Comparison of ENCODE assay signal across 12 cellular contexts in the genomic region with DNA sequence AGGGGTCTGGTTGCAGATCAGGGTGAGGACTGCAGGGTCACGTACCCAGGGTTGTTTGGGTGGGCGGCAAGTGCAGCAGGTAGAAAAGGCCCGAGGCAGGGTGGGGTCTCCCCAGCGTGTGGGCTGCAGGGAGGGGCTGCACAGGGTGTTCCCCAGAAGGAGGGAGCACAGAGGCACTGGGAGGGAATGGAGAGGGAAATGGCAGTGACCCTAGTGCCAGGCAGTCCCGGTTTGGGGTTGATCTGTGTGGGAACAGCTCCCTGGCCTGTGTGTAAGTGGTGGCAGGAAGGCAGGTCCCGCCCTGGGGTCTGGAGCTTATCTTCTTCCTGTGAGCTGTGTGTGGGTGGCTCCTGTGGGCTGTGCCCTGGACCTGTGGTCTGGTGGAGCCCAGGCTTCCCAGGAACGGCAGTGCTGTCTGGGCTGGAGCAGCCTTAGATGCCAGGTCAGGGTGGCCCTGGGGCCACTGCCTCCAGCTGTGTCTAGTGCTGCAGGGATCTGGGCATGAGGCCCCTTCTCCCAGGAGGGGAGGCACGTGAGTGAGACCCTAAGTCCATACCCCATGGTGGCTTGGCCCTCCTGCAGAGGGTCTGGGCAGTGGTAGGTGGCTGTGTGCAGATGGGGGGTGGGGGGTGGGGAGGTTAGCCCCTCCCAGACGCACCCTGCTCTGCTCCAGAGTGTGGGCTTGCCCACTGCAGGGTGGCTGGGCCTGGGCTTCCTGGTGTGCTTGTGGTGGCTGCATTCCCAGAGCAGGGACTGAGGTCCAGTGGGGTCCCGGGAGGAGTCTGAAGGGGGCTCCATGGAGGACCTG.
DNase-seq lines count a peak whose midpoint lies in the region; ATAC-seq and TF ChIP-seq lines count a peak whose summit lies in the region.
"Had no signal": no experiment of that assay in that cellular context is flagged by ENCODE, and none has a peak within 500 bp of the region (broad histone marks: within the 10 kb centered on the region; RNA-seq: fewer than 3 reads in every experiment).

No MANE protein-coding gene starts in this region.

- no peak overlapping the region for H4K91ac ChIP-seq in H9 (ENCODE audit: insufficient read length, low read depth, low read length)

- H4K20me1 ChIP-seq in H9 (ENCODE audit: control insufficient read depth, insufficient read depth, insufficient read length): no peaks in the 10 kb centered on the region

- H3K23ac ChIP-seq in H9 (ENCODE audit: insufficient read length, low read depth, low read length): no peak overlapping the region

- H2BK15ac ChIP-seq in H9 (ENCODE audit: low read depth, low read length): no peak overlapping the region

- H3K4me1 Mint-ChIP-seq in chondrocyte (ENCODE audit: low read depth) (no peaks in the 10 kb centered on the region), H9 (no peaks in the 10 kb centered on the region)
- peaks cover 0 to 3% of the 10 kb centered on the region in 2 donors for H3K4me1 Mint-ChIP-seq in natural killer cell treated with Interleukin-12 subunit alpha and Interleukin-12 subunit beta and Interleukin-15 and Interleukin-18, amount 100 ng/mL, for 72 hours (ENCODE audit: low read depth in 2 of 2)

- no peak overlapping the region for H2AK5ac ChIP-seq in H9 (ENCODE audit: insufficient read length, low read length)

- no peak overlapping the region for H3K4me2 ChIP-seq in H9 (ENCODE audit: insufficient read depth, insufficient read length, low read length)

- DNase-seq in GM10266 (ENCODE audit: extremely low spot score): peak; percentile 1
- DNase-seq in OCI-M1 (lab: John Stamatoyannopoulos, UW): peak; percentile 70
- DNase-seq in chondrocyte (ENCODE audit: low spot score): peak; percentile 70
- DNase-seq in natural killer cell treated with Interleukin-12 subunit alpha and Interleukin-12 subunit beta and Interleukin-15 and Interleukin-18, amount 100 ng/mL, for 72 hours (ENCODE audit: low spot score): peak; percentile 44
- no peak for DNase-seq in MV-4-11 (lab: John Stamatoyannopoulos, UW)
- no peak for DNase-seq in NCI-H2171 treated with DMSO at 0.1 percent for 48 hours (lab: John Stamatoyannopoulos, UW)
- no peak for DNase-seq in H9
- DNase-seq: activated CD4-positive, alpha-beta T cell treated with anti-CD3 and anti-CD28 coated beads for 1 hour; NCI-H187 treated with DMSO at 0.1 percent for 48 hours; SIG-M5 had no signal

- no peak overlapping the region for H4K8ac ChIP-seq in H9 (replicated peaks; ENCODE audit: insufficient read length, low read depth, low read length)

- H3K27me3 Mint-ChIP-seq in chondrocyte (ENCODE audit: low read depth): no peaks in the 10 kb centered on the region
- H3K27me3 Mint-ChIP-seq in natural killer cell treated with Interleukin-12 subunit alpha and Interleukin-12 subunit beta and Interleukin-15 and Interleukin-18, amount 100 ng/mL, for 72 hours: peaks cover 0 to 15% of the 10 kb centered on the region in 2 donors
- peaks cover 2% of the 10 kb centered on the region; the same call in 1 of the 2 replicates for H3K27me3 Mint-ChIP-seq in H9 (ENCODE audit: low read depth)

- H3K56ac ChIP-seq in H9 (ENCODE audit: insufficient read length, low read depth, low read length): no peak overlapping the region

- H3K4me3 Mint-ChIP-seq in chondrocyte (ENCODE audit: unreplicated experiment) (no peak overlapping the region), H9 (no peak overlapping the region)
- no peak overlapping the region for H3K4me3 Mint-ChIP-seq in natural killer cell treated with Interleukin-12 subunit alpha and Interleukin-12 subunit beta and Interleukin-15 and Interleukin-18, amount 100 ng/mL, for 72 hours
- H3K4me3 Mint-ChIP-seq: CD4-positive, alpha-beta memory T cell had no signal

- H3K27ac Mint-ChIP-seq in chondrocyte (ENCODE audit: unreplicated experiment): no peak overlapping the region
- H3K27ac Mint-ChIP-seq in natural killer cell treated with Interleukin-12 subunit alpha and Interleukin-12 subunit beta and Interleukin-15 and Interleukin-18, amount 100 ng/mL, for 72 hours: no peak overlapping the region
- H3K27ac Mint-ChIP-seq in H9: no peak overlapping the region
- H3K27ac Mint-ChIP-seq: CD4-positive, alpha-beta memory T cell had no signal

- H3K23me2 ChIP-seq in H9 (ENCODE audit: insufficient read length, low read depth, low read length, poor library complexity, severe bottlenecking): no peaks in the 10 kb centered on the region

- no CpG with 5 or more reads among the region's 10 CpGs for WGBS in H9 (ENCODE audit: extremely low coverage, insufficient read length, low lambda C conversion rate)

- H3K79me2 ChIP-seq in H9 (ENCODE audit: insufficient read depth, low read length): no peaks in the 10 kb centered on the region

- peaks cover 66% of the 10 kb centered on the region for H3K9me3 ChIP-seq in H9 (ENCODE audit: control insufficient read depth, low read depth, low read length)

- H2BK120ac ChIP-seq in H9 (ENCODE audit: low read depth, low read length, poor library complexity, severe bottlenecking): no peak overlapping the region

- no peaks in the 10 kb centered on the region for H3K79me1 ChIP-seq in H9 (ENCODE audit: insufficient read depth, low read depth, low read length, poor library complexity, severe bottlenecking)

- H2AFZ ChIP-seq in H9 (ENCODE audit: low read length): no peak overlapping the region

- ATAC-seq in natural killer cell treated with Interleukin-12 subunit alpha and Interleukin-12 subunit beta and Interleukin-15 and Interleukin-18, amount 100 ng/mL, for 72 hours: no peak
- no peak for ATAC-seq in HG03280 (IDR thresholded peaks at IDR 0.05; ENCODE audit: unreplicated experiment)

- H3K9ac ChIP-seq in H9 (ENCODE audit: extremely low read depth, insufficient read length, low read length): no peak overlapping the region

- H3K18ac ChIP-seq in H9 (ENCODE audit: insufficient read length, low read depth, low read length): no peak overlapping the region

- no peak overlapping the region for H3T11ph ChIP-seq in H9 (ENCODE audit: low read length)

- TF ChIP-seq CTCF in GM10266 (IDR thresholded peaks at IDR 0.05; ENCODE audit: control insufficient read depth, insufficient read depth, low read depth, missing control alignments) (no peak), chondrocyte (IDR thresholded peaks at IDR 0.05) (no peak), H9 (conservative IDR thresholded peaks at IDR 0.05) (no peak)

- no peaks in the 10 kb centered on the region for H3K27me3 ChIP-seq in H9 (ENCODE audit: insufficient read depth, low read length)

- no peaks in the 10 kb centered on the region for H3K4me1 ChIP-seq in H9 (ENCODE audit: insufficient read depth, low read length)

- H3K14ac ChIP-seq in H9 (ENCODE audit: insufficient read depth, low read length): no peak overlapping the region

- H2BK20ac ChIP-seq in H9 (ENCODE audit: low read depth, low read length, poor library complexity, severe bottlenecking): no peak overlapping the region

- H3K4ac ChIP-seq in H9 (ENCODE audit: low read depth, low read length): no peak overlapping the region

- H3K9me3 Mint-ChIP-seq in chondrocyte (ENCODE audit: low read depth): peaks cover 32% of the 10 kb centered on the region
- H3K9me3 Mint-ChIP-seq in natural killer cell treated with Interleukin-12 subunit alpha and Interleukin-12 subunit beta and Interleukin-15 and Interleukin-18, amount 100 ng/mL, for 72 hours: no peaks in the 10 kb centered on the region
- H3K9me3 Mint-ChIP-seq in H9: peaks cover 71 to 86% of the 10 kb centered on the region in 2 experiments

- no peak overlapping the region for H2BK12ac ChIP-seq in H9 (ENCODE audit: insufficient read length, low read depth, low read length)

- H3K27ac ChIP-seq in H9 (ENCODE audit: insufficient read length, low read depth, low read length): no peak overlapping the region

- H3K36me3 Mint-ChIP-seq in chondrocyte (ENCODE audit: low read depth) (peaks cover 2% of the 10 kb centered on the region), H9 (ENCODE audit: insufficient read depth in 1 of 3, low read depth in 3 of 3) (peaks cover 4 to 23% (median 9%) of the 10 kb centered on the region in 3 experiments; a peak in 5 of 7 replicates)
- H3K36me3 Mint-ChIP-seq in natural killer cell treated with Interleukin-12 subunit alpha and Interleukin-12 subunit beta and Interleukin-15 and Interleukin-18, amount 100 ng/mL, for 72 hours: no peaks in the 10 kb centered on the region
- H3K36me3 Mint-ChIP-seq: CD4-positive, alpha-beta memory T cell had no signal

- no peak overlapping the region for H2BK5ac ChIP-seq in H9 (ENCODE audit: insufficient read length, low read length)

- H4K5ac ChIP-seq in H9 (ENCODE audit: insufficient read length, low read depth, low read length): no peak overlapping the region

Comparison
In these comparisons a context has a peak if more than half of its experiments do, and no peak if none do; other contexts are left out.
1. DNase-seq: peak in GM10266 (single experiment), OCI-M1 (single experiment), chondrocyte (single experiment) and natural killer cell treated with Interleukin-12 subunit alpha and Interleukin-12 subunit beta and Interleukin-15 and Interleukin-18, amount 100 ng/mL, for 72 hours (single experiment); none in MV-4-11 (single experiment), NCI-H2171 treated with DMSO at 0.1 percent for 48 hours (single experiment) and H9 (single experiment).